ENCODE assay signal across 8 cellular contexts in the genomic region with DNA sequence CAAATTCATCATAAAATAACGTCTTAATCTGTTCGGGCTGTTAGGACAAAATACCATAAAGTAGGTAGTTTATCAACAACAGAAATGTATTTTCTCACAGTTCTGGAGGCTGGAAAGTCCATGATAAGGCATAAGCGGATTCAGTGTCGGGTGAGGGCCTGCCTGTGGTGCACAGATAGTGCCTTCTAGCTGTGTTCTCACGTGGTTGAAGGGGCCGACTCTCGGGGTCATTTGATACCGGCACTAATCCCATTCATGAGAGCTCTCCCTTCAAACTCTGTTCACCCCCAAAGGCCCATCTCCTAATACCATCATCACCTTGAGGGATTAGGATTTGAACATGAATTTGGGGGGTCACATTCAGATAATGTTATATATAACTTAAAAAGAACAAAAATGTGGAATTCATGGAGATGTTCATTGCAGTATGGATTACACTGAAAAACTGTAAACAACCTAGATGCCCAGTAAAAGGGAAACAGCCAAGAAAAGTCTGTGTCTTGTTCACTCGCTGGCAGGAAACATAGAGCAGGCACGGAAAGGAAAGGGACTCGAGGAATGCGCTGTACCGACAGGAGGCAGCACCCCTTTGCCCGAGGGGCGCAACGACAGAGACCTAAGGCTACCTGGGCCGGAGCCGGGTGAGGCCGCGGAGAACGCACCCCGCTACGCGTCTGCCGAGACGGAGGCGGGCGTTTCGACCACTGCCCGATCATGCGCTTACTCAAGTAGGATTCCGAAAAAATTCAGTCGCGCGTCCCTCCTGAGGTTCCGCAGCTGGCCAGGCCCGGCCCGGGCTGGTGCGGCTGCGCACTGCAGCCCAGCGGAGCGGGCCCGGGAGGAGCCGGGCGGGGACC. TPM values are rescaled to one million over a fixed set of nuclear protein-coding genes. Genes with fewer than 3 reads are reported as not detected.
DNase-seq lines count a peak whose midpoint lies in the region; ATAC-seq and TF ChIP-seq lines count a peak whose summit lies in the region.

No MANE protein-coding gene starts in this region.

- H3F3A ChIP-seq in DOHH2 (ENCODE audit: control insufficient read depth, insufficient read depth) = peaks cover 6% of the 10 kb centered on the region; the same call in 1 of the 2 replicates

- peaks cover 48% of the 10 kb centered on the region for H3K36me3 Mint-ChIP-seq in activated T-helper 2 cell treated with anti-CD3 and anti-CD28 coated beads, Interferon-gamma antibody, Interleukin-2, Interleukin-4, amounts not matched to agents 10 μg/mL and 5 μg/mL and 100 μg/mL, durations not matched to agents 14 hours and 24 hours and 36 hours (ENCODE audit: low read depth)
- peaks cover 19% of the 10 kb centered on the region for H3K36me3 Mint-ChIP-seq in nephron progenitor cell (ENCODE audit: low read depth)
- H3K36me3 Mint-ChIP-seq in stimulated activated naive CD8-positive, alpha-beta T cell treated with anti-CD3 and anti-CD28 coated beads, Interleukin-15, Interleukin-2, amounts not matched to agents 100 ng/mL and 50 ng/mL, for 24 hours (ENCODE audit: low read depth) = peaks cover 24% of the 10 kb centered on the region

- ATAC-seq in GM21526 (IDR thresholded peaks at IDR 0.05; ENCODE audit: low FRiP score, unreplicated experiment) (peak; percentile 54), Panc1 (peak; percentile 86)

- no peaks in the 10 kb centered on the region for H3K9me3 ChIP-seq in DOHH2 (ENCODE audit: control insufficient read depth, insufficient read depth, low read length)
- no peaks in the 10 kb centered on the region for H3K9me3 ChIP-seq in Panc1 (ENCODE audit: control insufficient read depth, insufficient read depth, low read depth, low read length)

- peak overlapping the region; percentile 80 for H3K27ac Mint-ChIP-seq in activated T-helper 2 cell treated with anti-CD3 and anti-CD28 coated beads, Interferon-gamma antibody, Interleukin-2, Interleukin-4, amounts not matched to agents 10 μg/mL and 5 μg/mL and 100 μg/mL, durations not matched to agents 14 hours and 24 hours and 36 hours
- peak overlapping the region; percentile 39 for H3K27ac Mint-ChIP-seq in nephron progenitor cell
- peak overlapping the region; percentile 91 for H3K27ac Mint-ChIP-seq in stimulated activated naive CD8-positive, alpha-beta T cell treated with anti-CD3 and anti-CD28 coated beads, Interleukin-15, Interleukin-2, amounts not matched to agents 100 ng/mL and 50 ng/mL, for 24 hours

- peak; percentile 98 for DNase-seq in HuH-7 (ENCODE audit: low spot score)
- peak; percentile 57 for DNase-seq in Panc1 (ENCODE audit: low read depth, low spot score)
- peak; percentile 70 for DNase-seq in activated T-helper 2 cell treated with anti-CD3 and anti-CD28 coated beads, Interferon-gamma antibody, Interleukin-2, Interleukin-4, amounts not matched to agents 10 μg/mL and 5 μg/mL and 100 μg/mL, durations not matched to agents 14 hours and 24 hours and 36 hours (ENCODE audit: low spot score)
- peak; percentile 82 for DNase-seq in fibroblast of pulmonary artery (ENCODE audit: low read depth)
- DNase-seq in nephron progenitor cell = peak; percentile 76

- H3K4me2 ChIP-seq in DOHH2 (ENCODE audit: low read length) = peak overlapping the region; percentile 76

- H3K4me3 Mint-ChIP-seq in activated T-helper 2 cell treated with anti-CD3 and anti-CD28 coated beads, Interferon-gamma antibody, Interleukin-2, Interleukin-4, amounts not matched to agents 10 μg/mL and 5 μg/mL and 100 μg/mL, durations not matched to agents 14 hours and 24 hours and 36 hours (ENCODE audit: low read depth) = peak overlapping the region; percentile 78
- peak overlapping the region; percentile 87 for H3K4me3 Mint-ChIP-seq in nephron progenitor cell
- peak overlapping the region; percentile 88 for H3K4me3 Mint-ChIP-seq in stimulated activated naive CD8-positive, alpha-beta T cell treated with anti-CD3 and anti-CD28 coated beads, Interleukin-15, Interleukin-2, amounts not matched to agents 100 ng/mL and 50 ng/mL, for 24 hours

- intact Hi-C loops in Panc1 (cut with micrococcal nuclease; ENCODE audit: unreplicated experiment) = no loop called here
- intact Hi-C loops in activated T-helper 2 cell treated with anti-CD3 and anti-CD28 coated beads, Interferon-gamma antibody, Interleukin-2, Interleukin-4, amounts not matched to agents 10 μg/mL and 5 μg/mL and 100 μg/mL, durations not matched to agents 14 hours and 24 hours and 36 hours (cut with micrococcal nuclease) = loop anchor here (1.0 kb wide), 1 partner anchor 29 kb away; no protein-coding TSS in a partner anchor

- H4K20me1 ChIP-seq in DOHH2 (ENCODE audit: control insufficient read depth, insufficient read depth, low read depth, low read length) = no peaks in the 10 kb centered on the region

- CTCF ChIA-PET in Panc1 (lab: Charles Lee) = interaction anchor here (1.0 to 3.1 kb wide), 3 partner anchors 7 to 30 kb away, joined by 3 to 16 read pairs (median 3); partner anchors contain the start of gene HDDC3

- H3K9me2 ChIP-seq in DOHH2 (replicated peaks; ENCODE audit: control insufficient read depth, low read length) = no peaks in the 10 kb centered on the region

- peaks cover 28% of the 10 kb centered on the region for H3K79me2 ChIP-seq in DOHH2 (ENCODE audit: control insufficient read depth, low read length)

- peak; percentile 73 for TF ChIP-seq CTCF in DOHH2 (IDR thresholded peaks at IDR 0.05; ENCODE audit: low read depth, low read length, poor library complexity, severe bottlenecking)
- peak; percentile 93 for TF ChIP-seq CTCF in Panc1 (IDR thresholded peaks at IDR 0.05)
- peak; percentile 76 for TF ChIP-seq CTCF in fibroblast of pulmonary artery (IDR thresholded peaks at IDR 0.05; ENCODE audit: low read length, missing control alignments)
- peak; percentile 40 for TF ChIP-seq CTCF in nephron progenitor cell (IDR thresholded peaks at IDR 0.05)

- H3K4me3 ChIP-seq in DOHH2 (ENCODE audit: low read length) (peak overlapping the region; percentile 73), Panc1 (ENCODE audit: low read depth in 2 of 2, low read length in 2 of 2) (peak overlapping the region; percentile 67 to 70), fibroblast of pulmonary artery (replicated peaks; ENCODE audit: low read depth, low read length) (peak overlapping the region; percentile 70)

- in situ Hi-C loops in Panc1 (cut with HindIII; ENCODE audit: low pct_unique_long_range_greater_than_20kb, low sequenced_read_pairs) = no loop called here

- H3K36me3 ChIP-seq in DOHH2 (ENCODE audit: control insufficient read depth, low read length) (peaks cover 31% of the 10 kb centered on the region), Panc1 (ENCODE audit: control insufficient read depth, insufficient read depth, low read length) (0 out of 2 replicates have a peak, but pooled peaks cover 5% of the 10 kb centered on the region)

- no peaks in the 10 kb centered on the region for H3K27me3 ChIP-seq in DOHH2 (ENCODE audit: control insufficient read depth, low read length)
- no peaks in the 10 kb centered on the region for H3K27me3 ChIP-seq in Panc1 (ENCODE audit: control insufficient read depth, insufficient read depth, low read length)

- H3K27ac ChIP-seq in DOHH2 (ENCODE audit: low read depth, low read length) = peak overlapping the region; percentile 64
- H3K27ac ChIP-seq in Panc1 (ENCODE audit: low read length) = peak overlapping the region; percentile 94

- peaks cover 24% of the 10 kb centered on the region for H3K4me1 Mint-ChIP-seq in activated T-helper 2 cell treated with anti-CD3 and anti-CD28 coated beads, Interferon-gamma antibody, Interleukin-2, Interleukin-4, amounts not matched to agents 10 μg/mL and 5 μg/mL and 100 μg/mL, durations not matched to agents 14 hours and 24 hours and 36 hours (ENCODE audit: low read depth)
- peaks cover 25% of the 10 kb centered on the region for H3K4me1 Mint-ChIP-seq in nephron progenitor cell
- peaks cover 23% of the 10 kb centered on the region for H3K4me1 Mint-ChIP-seq in stimulated activated naive CD8-positive, alpha-beta T cell treated with anti-CD3 and anti-CD28 coated beads, Interleukin-15, Interleukin-2, amounts not matched to agents 100 ng/mL and 50 ng/mL, for 24 hours (ENCODE audit: low read depth)

- TSS peak; percentile 77 for BruUV-seq in Panc1 (replicated peaks; lab: Mats Ljungman, UMichigan)

- H3K27me3 Mint-ChIP-seq in activated T-helper 2 cell treated with anti-CD3 and anti-CD28 coated beads, Interferon-gamma antibody, Interleukin-2, Interleukin-4, amounts not matched to agents 10 μg/mL and 5 μg/mL and 100 μg/mL, durations not matched to agents 14 hours and 24 hours and 36 hours (ENCODE audit: low read depth) = no peaks in the 10 kb centered on the region
- peaks cover 31% of the 10 kb centered on the region for H3K27me3 Mint-ChIP-seq in nephron progenitor cell (ENCODE audit: low read depth, poor library complexity)
- H3K27me3 Mint-ChIP-seq in stimulated activated naive CD8-positive, alpha-beta T cell treated with anti-CD3 and anti-CD28 coated beads, Interleukin-15, Interleukin-2, amounts not matched to agents 100 ng/mL and 50 ng/mL, for 24 hours = no peaks in the 10 kb centered on the region

- no peaks in the 10 kb centered on the region for H3K9me3 Mint-ChIP-seq in activated T-helper 2 cell treated with anti-CD3 and anti-CD28 coated beads, Interferon-gamma antibody, Interleukin-2, Interleukin-4, amounts not matched to agents 10 μg/mL and 5 μg/mL and 100 μg/mL, durations not matched to agents 14 hours and 24 hours and 36 hours
- no peaks in the 10 kb centered on the region for H3K9me3 Mint-ChIP-seq in nephron progenitor cell
- H3K9me3 Mint-ChIP-seq in stimulated activated naive CD8-positive, alpha-beta T cell treated with anti-CD3 and anti-CD28 coated beads, Interleukin-15, Interleukin-2, amounts not matched to agents 100 ng/mL and 50 ng/mL, for 24 hours = no peaks in the 10 kb centered on the region

- peaks cover 45% of the 10 kb centered on the region for H3K4me1 ChIP-seq in DOHH2 (ENCODE audit: control insufficient read depth, low read length)
- H3K4me1 ChIP-seq in Panc1 (ENCODE audit: control insufficient read depth, insufficient read depth, low read length) = peaks cover 12% of the 10 kb centered on the region

- POLR2A ChIA-PET in Panc1 (lab: Charles Lee) = interaction anchor here (0.6 kb wide), 1 partner anchor 989 kb away, joined by 5 read pairs; no protein-coding TSS in a partner anchor

RNA-seq across cellular contexts. Expression of gene MAN2A2, which starts 1.1 kb away (rescaled TPM):
- total RNA-seq in Panc1 (2021; ENCODE audit: unreplicated experiment) = 77.2 TPM
- 102 TPM for polyA plus RNA-seq in Panc1 (2012; ENCODE audit: insufficient read length)
- total RNA-seq in activated T-helper 2 cell treated with anti-CD3 and anti-CD28 coated beads, Interferon-gamma antibody, Interleukin-2, Interleukin-4, amounts not matched to agents 10 μg/mL and 5 μg/mL and 100 μg/mL, durations not matched to agents 14 hours and 24 hours and 36 hours = 200 and 201 TPM in 2 replicates

RNA-seq across cellular contexts. Expression of gene FES, which starts 17.7 kb away (rescaled TPM):
- 0.64 TPM for total RNA-seq in Panc1 (2021; ENCODE audit: unreplicated experiment)
- polyA plus RNA-seq in Panc1 (2012; ENCODE audit: insufficient read length) = 0.30 TPM
- total RNA-seq in activated T-helper 2 cell treated with anti-CD3 and anti-CD28 coated beads, Interferon-gamma antibody, Interleukin-2, Interleukin-4, amounts not matched to agents 10 μg/mL and 5 μg/mL and 100 μg/mL, durations not matched to agents 14 hours and 24 hours and 36 hours = 51.9 and 55.8 TPM in 2 replicates

RNA-seq across cellular contexts. Expression of gene HDDC3, which starts 30.3 kb away (rescaled TPM):
- total RNA-seq in Panc1 (2021; ENCODE audit: unreplicated experiment) = 5.3 TPM
- polyA plus RNA-seq in Panc1 (2012; ENCODE audit: insufficient read length) = 7.9 TPM
- 38.6 and 43.0 TPM in 2 replicates for total RNA-seq in activated T-helper 2 cell treated with anti-CD3 and anti-CD28 coated beads, Interferon-gamma antibody, Interleukin-2, Interleukin-4, amounts not matched to agents 10 μg/mL and 5 μg/mL and 100 μg/mL, durations not matched to agents 14 hours and 24 hours and 36 hours

RNA-seq across cellular contexts. Expression of gene UNC45A, which starts 33.1 kb away (rescaled TPM):
- total RNA-seq in Panc1 (2021; ENCODE audit: unreplicated experiment) = 84.4 TPM
- 124 TPM for polyA plus RNA-seq in Panc1 (2012; ENCODE audit: insufficient read length)
- 74.1 and 75.7 TPM in 2 replicates for total RNA-seq in activated T-helper 2 cell treated with anti-CD3 and anti-CD28 coated beads, Interferon-gamma antibody, Interleukin-2, Interleukin-4, amounts not matched to agents 10 μg/mL and 5 μg/mL and 100 μg/mL, durations not matched to agents 14 hours and 24 hours and 36 hours

RNA-seq across cellular contexts. Expression of gene FURIN, which starts 33.6 kb away (rescaled TPM):
- total RNA-seq in Panc1 (2021; ENCODE audit: unreplicated experiment) = 62.0 TPM
- polyA plus RNA-seq in Panc1 (2012; ENCODE audit: insufficient read length) = 92.5 TPM
- total RNA-seq in activated T-helper 2 cell treated with anti-CD3 and anti-CD28 coated beads, Interferon-gamma antibody, Interleukin-2, Interleukin-4, amounts not matched to agents 10 μg/mL and 5 μg/mL and 100 μg/mL, durations not matched to agents 14 hours and 24 hours and 36 hours = 564 and 570 TPM in 2 replicates

Comparison
In these comparisons a context has a peak if more than half of its experiments do, and no peak if none do; other contexts are left out.
1. Peak in every context shown above with its lines: DNase-seq, ATAC-seq, H3K4me3 ChIP-seq and H3K27ac ChIP-seq.
2. CTCF ChIP-seq: peak in every context shown above with its lines; median percentile 93 in Panc1; 76 in fibroblast of pulmonary artery; 73 in DOHH2; 40 in nephron progenitor cell.
3. H3K27ac Mint-ChIP-seq: peak in every context shown above with its lines; median percentile 91 in stimulated activated naive CD8-positive, alpha-beta T cell treated with anti-CD3 and anti-CD28 coated beads, Interleukin-15, Interleukin-2, amounts not matched to agents 100 ng/mL and 50 ng/mL, for 24 hours; 80 in activated T-helper 2 cell treated with anti-CD3 and anti-CD28 coated beads, Interferon-gamma antibody, Interleukin-2, Interleukin-4, amounts not matched to agents 10 μg/mL and 5 μg/mL and 100 μg/mL, durations not matched to agents 14 hours and 24 hours and 36 hours; 39 in nephron progenitor cell.
4. RNA of gene FES, which starts 17.7 kb away (total RNA-seq): 51.9 to 55.8 TPM in activated T-helper 2 cell treated with anti-CD3 and anti-CD28 coated beads, Interferon-gamma antibody, Interleukin-2, Interleukin-4, amounts not matched to agents 10 μg/mL and 5 μg/mL and 100 μg/mL, durations not matched to agents 14 hours and 24 hours and 36 hours; 0.64 TPM in Panc1 (single experiment); every median in the first group is over 10 times any median in the second.